ENCODE assay signal across 24 cellular contexts in genomic region chr4:94368459-94368858, GRCh38.
"Had no signal": no experiment of that assay in that cellular context is flagged by ENCODE, and none has a peak within 500 bp of the region (broad histone marks: within the 10 kb centered on the region; RNA-seq: fewer than 3 reads in every experiment).

No MANE protein-coding gene starts in this region.

- H3K27me3 ChIP-seq: stomach, suprapubic skin, testis, thyroid gland, tibial artery, tibial nerve, transverse colon, upper lobe of left lung, upper lobe of right lung, uterus, vagina had no signal

- H3K9me3 ChIP-seq: suprapubic skin, testis, thoracic aorta, thyroid gland, transverse colon, upper lobe of left lung, upper lobe of right lung, uterus, vagina had no signal

- DNase-seq: stimulated activated CD4-positive, alpha-beta T cell treated with anti-CD3 and anti-CD28 coated beads, Interleukin-2, amount 100 ng/mL, for 48 hours; stimulated activated CD4-positive, alpha-beta T cell treated with anti-CD3 and anti-CD28 coated beads, Interleukin-4, amount 100 ng/mL, for 1 hour; stimulated activated CD4-positive, alpha-beta T cell treated with anti-CD3 and anti-CD28 coated beads, Interleukin-4, amount 100 ng/mL, for 24 hours; stimulated activated CD4-positive, alpha-beta T cell treated with anti-CD3 and anti-CD28 coated beads, Interleukin-4, amount 100 ng/mL, for 4 hours; stimulated activated CD8-positive, alpha-beta memory T cell treated with anti-CD3 and anti-CD28 coated beads, Interleukin-4, amount 100 ng/mL, for 48 hours; stimulated activated naive B cell treated with anti-CD40 and anti-IgM and Interleukin-4, amounts not matched to agents 10 μg/mL and 1 μg/mL and 100 μg/mL, for 72 hours; stimulated activated naive CD4-positive, alpha-beta T cell; stimulated activated naive CD4-positive, alpha-beta T cell treated with Interleukin-2 at 50 U/mL for 16 hours; stimulated activated naive CD8-positive, alpha-beta T cell treated with anti-CD3 and anti-CD28 coated beads, Interleukin-15, amount 100 ng/mL, for 72 hours; stimulated activated naive CD8-positive, alpha-beta T cell treated with anti-CD3 and anti-CD28 coated beads, Interleukin-15, Interleukin-2, amounts not matched to agents 100 U/mL and 50 U/mL, for 24 hours; stomach; substantia nigra; testis; thyroid gland; tibial artery; transverse colon; trophoblast cell; upper lobe of left lung; upper lobe of right lung; uterus had no signal

- H3K4me3 ChIP-seq: stomach, suprapubic skin, testis, thoracic aorta, thyroid gland, tibial artery, tibial nerve, transverse colon, upper lobe of left lung, upper lobe of right lung, uterus, vagina had no signal

- H3K36me3 ChIP-seq: stomach, suprapubic skin, thoracic aorta, thyroid gland, tibial artery, tibial nerve, transverse colon, upper lobe of left lung, upper lobe of right lung, uterus, vagina had no signal

- H3K27ac ChIP-seq: stomach, suprapubic skin, testis, thoracic aorta, thyroid gland, tibial artery, tibial nerve, transverse colon, upper lobe of left lung, upper lobe of right lung, uterus, vagina had no signal
